Comparison of ENCODE assay signal across 19 cellular contexts in the genomic region with DNA sequence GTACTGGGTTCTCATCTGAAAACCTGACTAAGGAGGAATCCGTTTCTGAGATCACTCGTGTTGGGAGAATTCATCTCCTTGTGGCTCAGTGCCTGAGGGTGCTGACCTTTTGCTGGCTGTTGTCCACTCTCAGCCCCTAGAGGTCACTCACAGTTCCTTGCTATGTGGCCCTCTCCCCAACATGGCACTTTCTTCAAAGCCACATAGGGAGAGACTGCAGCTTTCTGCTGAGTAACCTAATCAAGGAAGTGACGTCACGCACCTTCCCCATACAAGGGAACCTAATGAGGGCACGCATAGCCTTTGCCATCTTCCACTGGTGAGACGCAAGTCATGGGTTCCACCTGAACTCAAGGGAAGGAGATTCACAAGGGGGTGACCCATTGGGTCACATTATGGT. TPM values are rescaled to one million over a fixed set of nuclear protein-coding genes. Genes with fewer than 3 reads are reported as not detected.
"Had no signal": no experiment of that assay in that cellular context is flagged by ENCODE, and none has a peak within 500 bp of the region (broad histone marks: within the 10 kb centered on the region; RNA-seq: fewer than 3 reads in every experiment).

No MANE protein-coding gene starts in this region.

- DNase-seq: cortex of kidney; effector memory CD8-positive, alpha-beta T cell; hypothalamus; immature natural killer cell; islet precursor cell; kidney glomerular epithelial cell; left ventricle myocardium superior; lower lobe of right lung; nucleus accumbens; right cardiac atrium; stimulated activated CD4-positive, alpha-beta T cell treated with anti-CD3 and anti-CD28 coated beads, Interleukin-15, amount 100 ng/mL, for 24 hours; stimulated activated CD4-positive, alpha-beta T cell treated with anti-CD3 and anti-CD28 coated beads, Interleukin-2, amount 100 ng/mL, for 48 hours; stimulated activated naive B cell treated with anti-CD40 and anti-IgM and Interleukin-4, amounts not matched to agents 10 μg/mL and 1 μg/mL and 100 μg/mL, for 72 hours; transverse colon had no signal

- H3K4me3 Mint-ChIP-seq: effector memory CD8-positive, alpha-beta T cell; immature natural killer cell; natural killer cell treated with Interleukin-12 subunit alpha and Interleukin-12 subunit beta and Interleukin-15 and Interleukin-18, amount 100 ng/mL, for 72 hours; stimulated activated naive B cell treated with anti-CD40 and anti-IgM and Interleukin-4, amounts not matched to agents 10 μg/mL and 1 μg/mL and 100 μg/mL, for 72 hours; stimulated activated naive CD8-positive, alpha-beta T cell treated with anti-CD3 and anti-CD28 coated beads, Interleukin-15, Interleukin-2, amounts not matched to agents 100 ng/mL and 50 ng/mL, for 24 hours had no signal

- H3K27me3 ChIP-seq: transverse colon, vagina had no signal

- H3K4me1 Mint-ChIP-seq: immature natural killer cell had no signal

- H3K4me3 ChIP-seq: lower lobe of right lung, prostate gland, skin epidermis, transverse colon, vagina had no signal

- H3K36me3 Mint-ChIP-seq: immature natural killer cell; natural killer cell treated with Interleukin-12 subunit alpha and Interleukin-12 subunit beta and Interleukin-15 and Interleukin-18, amount 100 ng/mL, for 72 hours had no signal

- H3K36me3 ChIP-seq: lower lobe of right lung, prostate gland, transverse colon, vagina had no signal

- H3K4me1 ChIP-seq: prostate gland, vagina had no signal

- H3K9me3 Mint-ChIP-seq: effector memory CD8-positive, alpha-beta T cell; natural killer cell treated with Interleukin-12 subunit alpha and Interleukin-12 subunit beta and Interleukin-15 and Interleukin-18, amount 100 ng/mL, for 72 hours; stimulated activated naive B cell treated with anti-CD40 and anti-IgM and Interleukin-4, amounts not matched to agents 10 μg/mL and 1 μg/mL and 100 μg/mL, for 72 hours; stimulated activated naive CD8-positive, alpha-beta T cell treated with anti-CD3 and anti-CD28 coated beads, Interleukin-15, Interleukin-2, amounts not matched to agents 100 ng/mL and 50 ng/mL, for 24 hours had no signal

- H3K9me3 ChIP-seq: lower lobe of right lung, prostate gland, transverse colon, vagina had no signal

- H3K27ac ChIP-seq: lower lobe of right lung, prostate gland, skin epidermis, transverse colon, vagina had no signal

- H3K27me3 Mint-ChIP-seq: stimulated activated naive B cell treated with anti-CD40 and anti-IgM and Interleukin-4, amounts not matched to agents 10 μg/mL and 1 μg/mL and 100 μg/mL, for 72 hours; stimulated activated naive CD8-positive, alpha-beta T cell treated with anti-CD3 and anti-CD28 coated beads, Interleukin-15, Interleukin-2, amounts not matched to agents 100 ng/mL and 50 ng/mL, for 24 hours had no signal

- H3K27ac Mint-ChIP-seq: effector memory CD8-positive, alpha-beta T cell; immature natural killer cell; natural killer cell treated with Interleukin-12 subunit alpha and Interleukin-12 subunit beta and Interleukin-15 and Interleukin-18, amount 100 ng/mL, for 72 hours; stimulated activated naive B cell treated with anti-CD40 and anti-IgM and Interleukin-4, amounts not matched to agents 10 μg/mL and 1 μg/mL and 100 μg/mL, for 72 hours; stimulated activated naive CD8-positive, alpha-beta T cell treated with anti-CD3 and anti-CD28 coated beads, Interleukin-15, Interleukin-2, amounts not matched to agents 100 ng/mL and 50 ng/mL, for 24 hours had no signal

- ATAC-seq: effector memory CD8-positive, alpha-beta T cell; left ventricle myocardium superior; lower lobe of right lung; natural killer cell treated with Interleukin-12 subunit alpha and Interleukin-12 subunit beta and Interleukin-15 and Interleukin-18, amount 100 ng/mL, for 72 hours; right cardiac atrium; stimulated activated naive B cell treated with anti-CD40 and anti-IgM and Interleukin-4, amounts not matched to agents 10 μg/mL and 1 μg/mL and 100 μg/mL, for 72 hours had no signal

RNA-seq across cellular contexts. Expression of a gene that starts 23.2 kb away (rescaled TPM):
- polyA plus RNA-seq: immature natural killer cell had no signal
